In genomic region chr3:195885036-195885871, GRCh38 we compare ENCODE assay signal across 18 cellular contexts. TPM values are rescaled to one million over a fixed set of nuclear protein-coding genes. Genes with fewer than 3 reads are reported as not detected.
A peak's percentile ranks its signal among the peaks of the same experiment; 100 is the strongest.
DNase-seq lines count a peak whose midpoint lies in the region; ATAC-seq, FAIRE-seq and TF ChIP-seq lines count a peak whose summit lies in the region.
"Had no signal": no experiment of that assay in that cellular context is flagged by ENCODE, and none has a peak within 500 bp of the region (broad histone marks: within the 10 kb centered on the region; RNA-seq: fewer than 3 reads in every experiment).

No MANE protein-coding gene starts in this region.

- H2AFZ ChIP-seq in astrocyte (ENCODE audit: low read depth, low read length), result no peak overlapping the region
- H2AFZ ChIP-seq: neural progenitor cell had no signal

- TF ChIP-seq CTCF in astrocyte (IDR thresholded peaks at IDR 0.05; ENCODE audit: insufficient read depth, low read depth, low read length) (no peak), gastrocnemius medialis (IDR thresholded peaks at IDR 0.05 in 4 of 5, conservative IDR thresholded peaks at IDR 0.05 in 1 of 5) (no peak)

- in situ Hi-C loops in gastrocnemius medialis (cut with MboI; ENCODE audit: low sequenced_read_pairs in 4 of 4), result no loop called here

- no peak overlapping the region for H3K4me3 Mint-ChIP-seq in astrocyte (ENCODE audit: unreplicated experiment)
- H3K4me3 Mint-ChIP-seq: neural progenitor cell had no signal

- FAIRE-seq in astrocyte (lab: Jason Lieb, UNC) (no peak), urothelium cell line (lab: Jason Lieb, UNC) (no peak)
- FAIRE-seq: GM18507 had no signal

- peaks cover 32% of the 10 kb centered on the region for H3K79me2 ChIP-seq in astrocyte (ENCODE audit: insufficient read depth, low read length)

- no peak overlapping the region for H3K4me3 ChIP-seq in HUES48 (ENCODE audit: low read depth, low read length)
- no peak overlapping the region for H3K4me3 ChIP-seq in astrocyte (ENCODE audit: insufficient read depth, low read depth, low read length)
- no peak overlapping the region for H3K4me3 ChIP-seq in iPS-20b (ENCODE audit: low read length)
- peak overlapping the region in 1 of 4 donors; percentile 10 for H3K4me3 ChIP-seq in gastrocnemius medialis
- H3K4me3 ChIP-seq: neural progenitor cell had no signal

- peaks cover 23% of the 10 kb centered on the region for H3K4me1 Mint-ChIP-seq in astrocyte (ENCODE audit: low read depth, unreplicated experiment)

- ATAC-seq in gastrocnemius medialis (peak; percentile 86 to 90), HG03175 (IDR thresholded peaks at IDR 0.05; ENCODE audit: unreplicated experiment) (no peak), GM19395 (IDR thresholded peaks at IDR 0.05; ENCODE audit: unreplicated experiment) (no peak)

- no peak overlapping the region for H3K9ac ChIP-seq in HUES48 (ENCODE audit: low read depth, low read length)
- H3K9ac ChIP-seq in astrocyte (ENCODE audit: low read length), result peak overlapping the region; percentile 41
- peak overlapping the region; percentile 15; the same call in 1 of the 2 replicates for H3K9ac ChIP-seq in iPS-20b (ENCODE audit: low read depth, low read length)

- H3K36me3 Mint-ChIP-seq in astrocyte (ENCODE audit: low read depth, unreplicated experiment), result peaks cover 6% of the 10 kb centered on the region

- H3K27ac Mint-ChIP-seq in astrocyte (ENCODE audit: unreplicated experiment), result peak overlapping the region; percentile 38
- H3K27ac Mint-ChIP-seq: neural progenitor cell had no signal

- TF ChIP-seq POLR2A in gastrocnemius medialis (IDR thresholded peaks at IDR 0.05), result peak; percentile 42 to 53

- H3K27ac ChIP-seq in HUES48 (ENCODE audit: low read depth, low read length), result peak overlapping the region; percentile 82
- peak overlapping the region; percentile 42 for H3K27ac ChIP-seq in astrocyte (ENCODE audit: low read depth, low read length)
- no peak overlapping the region for H3K27ac ChIP-seq in iPS-20b (ENCODE audit: low read length)
- peak overlapping the region; percentile 91 to 99 (median 92) for H3K27ac ChIP-seq in gastrocnemius medialis
- H3K27ac ChIP-seq: C4-2B, neural progenitor cell, VCaP had no signal

- H3K4me1 ChIP-seq in HUES48 (ENCODE audit: control insufficient read depth, insufficient read depth, low read length) (peaks cover 13% of the 10 kb centered on the region; the same call in 1 of the 2 replicates), astrocyte (ENCODE audit: insufficient read depth, low read length) (peaks cover 23% of the 10 kb centered on the region), iPS-20b (ENCODE audit: insufficient read depth, low read length) (peaks cover 23% of the 10 kb centered on the region), gastrocnemius medialis (peaks cover 43 to 57% of the 10 kb centered on the region in 2 donors)

- peaks cover 23% of the 10 kb centered on the region for H3K36me3 ChIP-seq in HUES48 (ENCODE audit: control insufficient read depth, insufficient read depth, low read length)
- peaks cover 2% of the 10 kb centered on the region for H3K36me3 ChIP-seq in astrocyte (ENCODE audit: insufficient read depth, low read length)
- H3K36me3 ChIP-seq in iPS-20b (ENCODE audit: insufficient read depth, low read depth, low read length), result 0 out of 2 replicates have a peak, but pooled peaks cover 3% of the 10 kb centered on the region
- peaks cover 0 to 30% of the 10 kb centered on the region in 2 donors for H3K36me3 ChIP-seq in gastrocnemius medialis
- H3K36me3 ChIP-seq: neural progenitor cell had no signal

- no peaks in the 10 kb centered on the region for H3K27me3 ChIP-seq in HUES48 (ENCODE audit: control insufficient read depth, insufficient read depth, low read length)
- H3K27me3 ChIP-seq in astrocyte (ENCODE audit: insufficient read depth, low read length), result no peaks in the 10 kb centered on the region
- no peaks in the 10 kb centered on the region for H3K27me3 ChIP-seq in iPS-20b (ENCODE audit: insufficient read depth, low read length)
- no peaks in the 10 kb centered on the region for H3K27me3 ChIP-seq in gastrocnemius medialis
- H3K27me3 ChIP-seq: neural progenitor cell had no signal

- DNase-seq in astrocyte (ENCODE audit: low read depth) (no peak), gastrocnemius medialis (peak; percentile 79 to 93), NCI-H1694 treated with DMSO at 0.1 percent for 48 hours (lab: John Stamatoyannopoulos, UW) (no peak), urothelium cell line (ENCODE audit: low spot score) (no peak)
- DNase-seq: activated CD8-positive, alpha-beta memory T cell treated with anti-CD3 and anti-CD28 coated beads, Interleukin-2, amount 50 U/mL, for 4 hours; amniotic stem cell; NCI-H524; SIG-M5; stimulated activated CD4-positive, alpha-beta T cell treated with anti-CD3 and anti-CD28 coated beads, Interleukin-2, amount 100 ng/mL, for 24 hours; stimulated activated naive CD4-positive, alpha-beta T cell had no signal

- intact Hi-C loops in gastrocnemius medialis (cut with DNase I; ENCODE audit: low total_unique reads), result no loop called here

- H3K4me2 ChIP-seq in astrocyte (ENCODE audit: low read length), result peak overlapping the region; percentile 69

- H3K27me3 Mint-ChIP-seq in astrocyte (ENCODE audit: low read depth, unreplicated experiment), result no peaks in the 10 kb centered on the region

- H4K20me1 ChIP-seq in astrocyte (ENCODE audit: insufficient read depth, low read length), result no peaks in the 10 kb centered on the region

- H3K9me3 Mint-ChIP-seq in astrocyte (ENCODE audit: unreplicated experiment), result no peaks in the 10 kb centered on the region
- H3K9me3 Mint-ChIP-seq: neural progenitor cell had no signal

- H3K9me3 ChIP-seq in HUES48 (ENCODE audit: control insufficient read depth, insufficient read depth, low read length) (no peaks in the 10 kb centered on the region), astrocyte (ENCODE audit: insufficient read depth, low read depth, low read length) (no peaks in the 10 kb centered on the region), iPS-20b (ENCODE audit: insufficient read depth, low read depth, low read length) (no peaks in the 10 kb centered on the region), gastrocnemius medialis (no peaks in the 10 kb centered on the region)

RNA-seq across cellular contexts. Expression of gene TNK2, which starts 23.1 kb away (rescaled TPM):
- total RNA-seq in astrocyte (37.1 and 39.1 TPM in 2 replicates), gastrocnemius medialis (10 to 100 TPM; 40.5 to 54.0 (median 49.3) TPM)

Comparison
In these comparisons a context has a peak if more than half of its experiments do, and no peak if none do; other contexts are left out.
1. DNase-seq: peak in gastrocnemius medialis (2 of 2); none in astrocyte (single experiment), NCI-H1694 treated with DMSO at 0.1 percent for 48 hours (single experiment) and urothelium cell line (single experiment).
2. ATAC-seq: peak in gastrocnemius medialis (2 of 2); none in HG03175 (single experiment) and GM19395 (single experiment).